15 cellular contexts compared by ENCODE assay signal in the genomic region with DNA sequence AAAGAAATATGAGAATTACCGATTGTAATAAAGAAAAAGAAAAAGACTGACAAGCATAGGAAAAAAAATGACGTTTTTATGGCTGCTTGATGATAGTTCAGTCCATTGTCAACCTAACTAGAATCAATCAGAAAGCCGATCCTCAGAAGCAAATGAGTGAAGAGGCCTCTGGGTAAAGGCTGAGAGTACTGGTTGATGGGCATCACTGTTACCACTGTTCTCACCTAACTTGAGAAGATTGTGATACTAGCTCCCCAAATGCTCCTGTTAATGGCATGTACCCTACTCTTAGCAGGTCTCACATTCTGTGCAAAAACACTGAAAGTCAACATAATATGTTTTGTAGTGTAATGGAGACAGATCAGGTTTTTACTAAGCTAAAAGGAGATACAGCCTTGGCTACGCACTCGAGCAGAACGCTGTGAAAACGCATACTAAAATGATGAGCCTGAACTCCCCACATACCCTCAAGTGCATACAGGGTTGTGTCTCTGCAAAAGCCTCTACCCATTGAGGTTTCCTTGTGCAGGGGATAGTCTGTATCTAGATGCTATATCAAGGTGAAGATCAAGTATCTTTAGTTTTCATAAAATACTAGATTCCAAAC.
DNase-seq lines count a peak whose midpoint lies in the region; ATAC-seq and TF ChIP-seq lines count a peak whose summit lies in the region.
"Had no signal": no experiment of that assay in that cellular context is flagged by ENCODE, and none has a peak within 500 bp of the region (broad histone marks: within the 10 kb centered on the region; RNA-seq: fewer than 3 reads in every experiment).

No MANE protein-coding gene starts in this region.

- POLR2A ChIA-PET in WTC11 (lab: Charles Lee), result no interaction called here

- no peak for TF ChIP-seq POLR2A in spleen (IDR thresholded peaks at IDR 0.05)
- no peak for TF ChIP-seq POLR2A in heart left ventricle (IDR thresholded peaks at IDR 0.05)

- peaks cover 1% of the 10 kb centered on the region for H3K36me3 Mint-ChIP-seq in activated T-cell treated with anti-CD3 and anti-CD28 coated beads, Interleukin-2, amount 50 U/mL, for 4 hours (ENCODE audit: insufficient read depth)
- peaks cover 6% of the 10 kb centered on the region for H3K36me3 Mint-ChIP-seq in activated naive CD8-positive, alpha-beta T cell treated with anti-CD3 and anti-CD28 coated beads for 36 hours
- H3K36me3 Mint-ChIP-seq in WTC11, result no peaks in the 10 kb centered on the region

- H3K4me3 ChIP-seq in spleen (no peak overlapping the region), heart left ventricle (no peak overlapping the region)

- CTCF ChIA-PET in WTC11 (lab: Charles Lee), result no interaction called here

- H3K27ac ChIP-seq in spleen (peak overlapping the region; percentile 58 to 92 (median 86)), heart left ventricle (peak overlapping the region in 2 of 12 donors; percentile 61 to 89)

- ATAC-seq in activated T-cell treated with anti-CD3 and anti-CD28 coated beads, Interleukin-2, amount 50 U/mL, for 4 hours, result no peak
- ATAC-seq in HG03571 (IDR thresholded peaks at IDR 0.05; ENCODE audit: unreplicated experiment) (peak; percentile 44), GM19395 (IDR thresholded peaks at IDR 0.05; ENCODE audit: unreplicated experiment) (no peak), WTC11 (no peak), heart left ventricle (no peak)

- no peaks in the 10 kb centered on the region for H3K27me3 ChIP-seq in spleen (replicated peaks in 1 of 7)
- H3K27me3 ChIP-seq in heart left ventricle, result no peaks in the 10 kb centered on the region

- no peaks in the 10 kb centered on the region for H3K36me3 ChIP-seq in spleen
- H3K36me3 ChIP-seq in heart left ventricle, result no peaks in the 10 kb centered on the region

- DNase-seq in activated T-cell treated with anti-CD3 and anti-CD28 coated beads, Interleukin-2, amount 50 U/mL, for 4 hours, result no peak
- DNase-seq in activated T-cell treated with anti-CD3 and anti-CD28 coated beads, Interleukin-2, amount 50 U/mL, for 1 hour, result no peak
- no peak for DNase-seq in activated naive CD8-positive, alpha-beta T cell treated with anti-CD3 and anti-CD28 coated beads for 36 hours
- DNase-seq in spleen (no peak), WTC11 (ENCODE audit: low spot score) (no peak), heart left ventricle (no peak)
- DNase-seq: endodermal cell, foreskin fibroblast, mammary epithelial cell, NCI-H1930, NCI-H526 treated with DMSO at 0.1 percent for 48 hours, occipital lobe had no signal

- WGBS in spleen, 5 donors, result 89 to 94% (median 91%) methylated on average over 7 of the region's 7 CpGs
- 93 to 95% (median 94%) methylated on average over 7 of the region's 7 CpGs for WGBS in heart left ventricle, 4 donors

- H3K4me3 Mint-ChIP-seq in activated T-cell treated with anti-CD3 and anti-CD28 coated beads, Interleukin-2, amount 50 U/mL, for 4 hours, result peak overlapping the region; percentile 28
- H3K4me3 Mint-ChIP-seq in activated naive CD8-positive, alpha-beta T cell treated with anti-CD3 and anti-CD28 coated beads for 36 hours, result peak overlapping the region; percentile 7
- H3K4me3 Mint-ChIP-seq in WTC11, result no peak overlapping the region
- H3K4me3 Mint-ChIP-seq: endodermal cell had no signal

- no peaks in the 10 kb centered on the region for H3K27me3 Mint-ChIP-seq in activated T-cell treated with anti-CD3 and anti-CD28 coated beads, Interleukin-2, amount 50 U/mL, for 4 hours (ENCODE audit: low read depth)
- H3K27me3 Mint-ChIP-seq in activated naive CD8-positive, alpha-beta T cell treated with anti-CD3 and anti-CD28 coated beads for 36 hours, result no peaks in the 10 kb centered on the region
- H3K27me3 Mint-ChIP-seq in WTC11 (ENCODE audit: low read depth), result no peaks in the 10 kb centered on the region
- H3K27me3 Mint-ChIP-seq: T-cell had no signal

- intact Hi-C loops in spleen (cut with DNase I; ENCODE audit: low total_unique reads), result no loop called here
- intact Hi-C loops in heart left ventricle (cut with DNase I), result no loop called here

- no peak for TF ChIP-seq CTCF in spleen (IDR thresholded peaks at IDR 0.05 in 8 of 11, conservative IDR thresholded peaks at IDR 0.05 in 3 of 11)
- TF ChIP-seq CTCF in WTC11 (IDR thresholded peaks at IDR 0.05), result no peak
- TF ChIP-seq CTCF in heart left ventricle (IDR thresholded peaks at IDR 0.05), result no peak

- no peaks in the 10 kb centered on the region for H3K9me3 Mint-ChIP-seq in activated T-cell treated with anti-CD3 and anti-CD28 coated beads, Interleukin-2, amount 50 U/mL, for 4 hours
- H3K9me3 Mint-ChIP-seq in activated naive CD8-positive, alpha-beta T cell treated with anti-CD3 and anti-CD28 coated beads for 36 hours, result no peaks in the 10 kb centered on the region
- no peaks in the 10 kb centered on the region for H3K9me3 Mint-ChIP-seq in WTC11
- H3K9me3 Mint-ChIP-seq: endodermal cell, T-cell had no signal

- H3K4me1 ChIP-seq in spleen, result peaks cover 6 to 44% (median 18%) of the 10 kb centered on the region in 6 donors
- H3K4me1 ChIP-seq in heart left ventricle, result peaks cover 0 to 16% (median 4%) of the 10 kb centered on the region in 12 donors

- peak overlapping the region; percentile 93 for H3K27ac Mint-ChIP-seq in activated naive CD8-positive, alpha-beta T cell treated with anti-CD3 and anti-CD28 coated beads for 36 hours
- no peak overlapping the region for H3K27ac Mint-ChIP-seq in WTC11
- H3K27ac Mint-ChIP-seq: endodermal cell, T-cell had no signal

- H3K9me3 ChIP-seq in spleen (no peaks in the 10 kb centered on the region), heart left ventricle (no peaks in the 10 kb centered on the region)

- peaks cover 31% of the 10 kb centered on the region for H3K4me1 Mint-ChIP-seq in activated T-cell treated with anti-CD3 and anti-CD28 coated beads, Interleukin-2, amount 50 U/mL, for 4 hours (ENCODE audit: low read depth)
- H3K4me1 Mint-ChIP-seq in activated naive CD8-positive, alpha-beta T cell treated with anti-CD3 and anti-CD28 coated beads for 36 hours, result peaks cover 20% of the 10 kb centered on the region
- peaks cover 10% of the 10 kb centered on the region; the same call in 1 of the 2 replicates for H3K4me1 Mint-ChIP-seq in WTC11

TF ChIP-seq in WTC11, 78 proteins besides CTCF, POLR2A, EP300 and RAD21:
- TF ChIP-seq ZNF671 (CRISPR knock-in tag; IDR thresholded peaks at IDR 0.05), result no peak
- TF ChIP-seq ATF6 (CRISPR knock-in tag; IDR thresholded peaks at IDR 0.05), result no peak
- TF ChIP-seq ZNF263 (CRISPR knock-in tag; IDR thresholded peaks at IDR 0.05; ENCODE audit: low read depth), result no peak
- TF ChIP-seq FOXP4 (CRISPR knock-in tag; IDR thresholded peaks at IDR 0.05), result no peak
- no peak for TF ChIP-seq MXD4 (CRISPR knock-in tag; IDR thresholded peaks at IDR 0.05; ENCODE audit: borderline replicate concordance)
- TF ChIP-seq NR1H2 (CRISPR knock-in tag; IDR thresholded peaks at IDR 0.05), result no peak
